11 cellular contexts compared by ENCODE assay signal in the genomic region with DNA sequence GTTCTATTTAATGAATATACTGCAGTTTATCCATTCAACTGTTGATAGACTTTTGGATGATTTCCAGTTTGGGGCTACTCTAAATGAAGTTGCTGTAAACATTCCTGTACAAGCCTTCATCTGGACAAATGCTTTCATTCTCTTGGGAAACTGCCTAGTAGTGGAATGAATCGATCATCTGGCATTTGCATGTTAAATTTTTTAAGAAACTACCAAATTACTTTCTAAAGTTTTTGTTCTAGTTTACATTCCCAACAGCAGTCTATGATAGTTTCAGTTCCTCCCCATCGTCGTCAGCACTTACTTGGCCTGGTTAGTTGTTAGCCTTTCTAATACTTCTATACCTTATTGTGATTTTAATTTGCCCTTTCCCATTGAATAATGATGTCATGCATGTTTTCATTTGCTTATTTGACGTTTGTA.
DNase-seq lines count a peak whose midpoint lies in the region; ATAC-seq, FAIRE-seq and TF ChIP-seq lines count a peak whose summit lies in the region.
"Had no signal": no experiment of that assay in that cellular context is flagged by ENCODE, and none has a peak within 500 bp of the region (broad histone marks: within the 10 kb centered on the region; RNA-seq: fewer than 3 reads in every experiment).

No MANE protein-coding gene starts in this region.

- H3K79me2 ChIP-seq in MM.1S (ENCODE audit: low read length) = no peaks in the 10 kb centered on the region

- POLR2A ChIA-PET in activated CD4-positive, alpha-beta T cell treated with anti-CD3 and anti-CD28 coated beads for 36 hours (lab: Charles Lee) = no interaction called here

- H3K4me2 ChIP-seq in MM.1S (ENCODE audit: low read depth, low read length) = peak overlapping the region; percentile 23; the same call in 1 of the 2 replicates
- H3K4me2 ChIP-seq: smooth muscle cell had no signal

- TF ChIP-seq CTCF in MM.1S (IDR thresholded peaks at IDR 0.05; ENCODE audit: low read length) = no peak

- H3K4me3 ChIP-seq in MM.1S (ENCODE audit: low read length) = no peak overlapping the region
- H3K4me3 ChIP-seq: smooth muscle cell had no signal

- H3K36me3 ChIP-seq in MM.1S (replicated peaks; ENCODE audit: insufficient read depth, low read length) = no peaks in the 10 kb centered on the region

- no peak for DNase-seq in GM18507 (ENCODE audit: extremely low spot score, insufficient read length, low read depth)
- peak; percentile 26 for DNase-seq in MM.1S
- DNase-seq in memory B cell (ENCODE audit: low spot score in 2 of 2) = no peak
- DNase-seq in NCI-H2196 treated with DMSO at 0.1 percent for 48 hours (lab: John Stamatoyannopoulos, UW; ENCODE audit: unreplicated experiment) = no peak
- no peak for DNase-seq in medulla oblongata (ENCODE audit: extremely low spot score)
- no peak for DNase-seq in T-helper 1 cell
- DNase-seq in activated CD4-positive, alpha-beta T cell treated with anti-CD3 and anti-CD28 coated beads for 36 hours = no peak
- DNase-seq: activated CD8-positive, alpha-beta memory T cell treated with anti-CD3 and anti-CD28 coated beads for 24 hours; NCI-H526 had no signal

- no peaks in the 10 kb centered on the region for H3K9me3 ChIP-seq in MM.1S (replicated peaks; ENCODE audit: insufficient read depth, low read length)

- no peaks in the 10 kb centered on the region for H3K27me3 ChIP-seq in MM.1S (replicated peaks; ENCODE audit: insufficient read depth, low read length)

- no peaks in the 10 kb centered on the region for H3K27me3 Mint-ChIP-seq in memory B cell
- no peaks in the 10 kb centered on the region for H3K27me3 Mint-ChIP-seq in activated CD4-positive, alpha-beta T cell treated with anti-CD3 and anti-CD28 coated beads for 36 hours

- peak; percentile 82 for ATAC-seq in GM21717 (IDR thresholded peaks at IDR 0.05; ENCODE audit: unreplicated experiment)
- ATAC-seq in memory B cell (ENCODE audit: low read depth) = peak; percentile 64
- no peak for ATAC-seq in activated CD4-positive, alpha-beta T cell treated with anti-CD3 and anti-CD28 coated beads for 36 hours

- H3K36me3 Mint-ChIP-seq in memory B cell = peaks cover 21% of the 10 kb centered on the region
- peaks cover 7% of the 10 kb centered on the region for H3K36me3 Mint-ChIP-seq in activated CD4-positive, alpha-beta T cell treated with anti-CD3 and anti-CD28 coated beads for 36 hours (ENCODE audit: low read depth)

- peak overlapping the region; percentile 1; the same call in 1 of the 2 replicates for H3K27ac ChIP-seq in MM.1S (ENCODE audit: low read length)

- peaks cover 11% of the 10 kb centered on the region; the same call in 1 of the 2 replicates for H3K4me1 ChIP-seq in MM.1S (ENCODE audit: low read length)

- H3K9me2 ChIP-seq in MM.1S (replicated peaks; ENCODE audit: insufficient read depth, low read length) = no peaks in the 10 kb centered on the region

- intact Hi-C loops in activated CD4-positive, alpha-beta T cell treated with anti-CD3 and anti-CD28 coated beads for 36 hours (cut with DNase I, micrococcal nuclease) = no loop called here

- FAIRE-seq in GM18507 (lab: Jason Lieb, UNC) = peak; percentile 78

- H3K9ac ChIP-seq in MM.1S (ENCODE audit: low read length) = no peak overlapping the region

- no peaks in the 10 kb centered on the region for H3F3A ChIP-seq in MM.1S (ENCODE audit: insufficient read depth, low read length)

- H4K20me1 ChIP-seq in MM.1S (ENCODE audit: insufficient read depth, low read length) = no peaks in the 10 kb centered on the region

- peak overlapping the region; percentile 37 for H3K4me3 Mint-ChIP-seq in memory B cell
- no peak overlapping the region for H3K4me3 Mint-ChIP-seq in activated CD4-positive, alpha-beta T cell treated with anti-CD3 and anti-CD28 coated beads for 36 hours

- no peaks in the 10 kb centered on the region for H3K9me3 Mint-ChIP-seq in memory B cell
- no peaks in the 10 kb centered on the region for H3K9me3 Mint-ChIP-seq in activated CD4-positive, alpha-beta T cell treated with anti-CD3 and anti-CD28 coated beads for 36 hours (ENCODE audit: low read depth)

- peak overlapping the region; percentile 35 for H3K27ac Mint-ChIP-seq in memory B cell
- H3K27ac Mint-ChIP-seq in activated CD4-positive, alpha-beta T cell treated with anti-CD3 and anti-CD28 coated beads for 36 hours = no peak overlapping the region

- H2AFZ ChIP-seq in MM.1S (ENCODE audit: low read length) = no peak overlapping the region

- peaks cover 3% of the 10 kb centered on the region for H3K4me1 Mint-ChIP-seq in memory B cell
- H3K4me1 Mint-ChIP-seq in activated CD4-positive, alpha-beta T cell treated with anti-CD3 and anti-CD28 coated beads for 36 hours = no peaks in the 10 kb centered on the region

- CTCF ChIA-PET in activated CD4-positive, alpha-beta T cell treated with anti-CD3 and anti-CD28 coated beads for 36 hours (lab: Charles Lee) = no interaction called here
